ENCODE assay signal across 1 cellular context in the genomic region with DNA sequence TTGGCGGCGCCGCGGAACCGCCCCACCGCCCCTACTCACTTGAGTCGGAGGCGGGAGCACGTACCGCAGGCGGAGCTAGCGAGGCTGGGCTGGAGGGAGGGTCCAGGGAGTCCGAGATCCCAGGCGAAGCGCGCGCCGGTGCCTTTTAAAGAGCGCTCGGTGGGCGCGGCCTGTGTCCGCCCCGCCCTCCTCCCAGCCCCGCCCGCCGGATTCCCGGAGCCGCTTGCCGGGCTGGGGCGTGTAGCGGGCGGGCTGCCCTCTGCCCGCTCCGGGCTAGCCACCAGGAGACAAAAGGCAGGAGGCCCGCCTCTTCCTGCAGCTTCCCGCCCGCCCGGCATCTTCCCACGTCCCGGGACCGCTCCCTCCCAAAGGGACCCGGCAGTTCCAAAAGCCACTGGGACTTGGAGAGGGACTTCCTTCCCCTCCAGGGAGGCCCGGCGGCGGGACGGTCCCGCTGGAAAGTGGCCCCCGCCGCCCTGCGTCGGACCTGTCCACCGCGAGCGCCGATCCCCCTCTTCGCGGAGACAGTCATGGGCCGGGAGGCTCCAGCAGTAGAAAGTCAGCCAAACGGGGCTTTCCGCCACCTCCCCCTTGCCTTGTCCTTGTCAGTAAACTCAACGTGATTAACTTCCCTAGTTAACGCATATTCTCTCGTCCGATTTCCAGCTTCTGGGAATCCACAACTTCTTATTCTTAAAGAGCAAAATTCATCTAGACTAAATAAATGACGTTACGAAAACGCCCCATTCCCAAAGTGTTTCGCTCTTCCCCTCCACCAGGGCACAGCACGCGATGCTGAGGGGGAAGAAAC.
TF ChIP-seq lines count a peak whose summit lies in the region.

Gene CSRP2 (minus strand): TSS at position 121 of the 811 bp plus-strand sequence. CDS start 12,759 bp downstream, outside the sequence.

TF ChIP-seq in HepG2, 621 proteins besides CTCF, POLR2A, EP300 and RAD21 (continued from another document and continues in another):
- no peak for TF ChIP-seq ZBTB40 (IDR thresholded peaks at IDR 0.05)
- no peak for TF ChIP-seq ZBTB40 (CRISPR knock-in tag; IDR thresholded peaks at IDR 0.05)
- no peak for TF ChIP-seq SMAD3 (CRISPR knock-in tag; IDR thresholded peaks at IDR 0.05)
- no peak for TF ChIP-seq ZNF235 (CRISPR knock-in tag; IDR thresholded peaks at IDR 0.05; ENCODE audit: borderline replicate concordance)
- TF ChIP-seq RARG (CRISPR knock-in tag; IDR thresholded peaks at IDR 0.05; ENCODE audit: low read depth): no peak
- no peak for TF ChIP-seq SKI (IDR thresholded peaks at IDR 0.05; ENCODE audit: partially characterized antibody)
- TF ChIP-seq NCOA5 (CRISPR knock-in tag; IDR thresholded peaks at IDR 0.05): no peak
- no peak; a peak in 1 of 4 replicates for TF ChIP-seq KLF16 (CRISPR knock-in tag; IDR thresholded peaks at IDR 0.05)
- no peak for TF ChIP-seq ZSCAN30 (CRISPR knock-in tag; IDR thresholded peaks at IDR 0.05)
- TF ChIP-seq ZBTB42 (CRISPR knock-in tag; IDR thresholded peaks at IDR 0.05): no peak
- TF ChIP-seq ARNTL (CRISPR knock-in tag; IDR thresholded peaks at IDR 0.05): 0 out of 2 replicates have a peak, but pooled peaks have one; percentile 12
- no peak for TF ChIP-seq ZNF530 (CRISPR knock-in tag; IDR thresholded peaks at IDR 0.05; ENCODE audit: low read depth)
- TF ChIP-seq ZSCAN22 (CRISPR knock-in tag; IDR thresholded peaks at IDR 0.05): no peak
- TF ChIP-seq PBX2 (CRISPR knock-in tag; IDR thresholded peaks at IDR 0.05): no peak
- TF ChIP-seq ZKSCAN5 (CRISPR knock-in tag; IDR thresholded peaks at IDR 0.05): no peak
- no peak for TF ChIP-seq SSRP1 (CRISPR knock-in tag; IDR thresholded peaks at IDR 0.05)
- TF ChIP-seq, protein P1, sequence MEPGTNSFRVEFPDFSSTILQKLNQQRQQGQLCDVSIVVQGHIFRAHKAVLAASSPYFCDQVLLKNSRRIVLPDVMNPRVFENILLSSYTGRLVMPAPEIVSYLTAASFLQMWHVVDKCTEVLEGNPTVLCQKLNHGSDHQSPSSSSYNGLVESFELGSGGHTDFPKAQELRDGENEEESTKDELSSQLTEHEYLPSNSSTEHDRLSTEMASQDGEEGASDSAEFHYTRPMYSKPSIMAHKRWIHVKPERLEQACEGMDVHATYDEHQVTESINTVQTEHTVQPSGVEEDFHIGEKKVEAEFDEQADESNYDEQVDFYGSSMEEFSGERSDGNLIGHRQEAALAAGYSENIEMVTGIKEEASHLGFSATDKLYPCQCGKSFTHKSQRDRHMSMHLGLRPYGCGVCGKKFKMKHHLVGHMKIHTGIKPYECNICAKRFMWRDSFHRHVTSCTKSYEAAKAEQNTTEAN (CRISPR knock-in tag; conservative IDR thresholded peaks at IDR 0.05): no peak
- TF ChIP-seq SIN3B (IDR thresholded peaks at IDR 0.05; ENCODE audit: low read length): no peak
- no peak for TF ChIP-seq ZC3H13 (CRISPR knock-in tag; IDR thresholded peaks at IDR 0.05)
- peak; percentile 38; the same call in 1 of the 2 replicates for TF ChIP-seq ATF7-NPFF (CRISPR knock-in tag; IDR thresholded peaks at IDR 0.05; ENCODE audit: low read depth)
- TF ChIP-seq KLF15 (CRISPR knock-in tag; IDR thresholded peaks at IDR 0.05; ENCODE audit: borderline replicate concordance): no peak
- no peak for TF ChIP-seq ZNF143 (CRISPR knock-in tag; IDR thresholded peaks at IDR 0.05)
- TF ChIP-seq NFIC (IDR thresholded peaks at IDR 0.05; ENCODE audit: low read length): no peak
- TF ChIP-seq THRA (CRISPR knock-in tag; IDR thresholded peaks at IDR 0.05; ENCODE audit: borderline replicate concordance): no peak
- no peak for TF ChIP-seq ZSCAN9 (CRISPR knock-in tag; IDR thresholded peaks at IDR 0.05; ENCODE audit: borderline replicate concordance)
- TF ChIP-seq NFE2L1 (CRISPR knock-in tag; IDR thresholded peaks at IDR 0.05; ENCODE audit: borderline replicate concordance): no peak
- TF ChIP-seq ZNF441 (CRISPR knock-in tag; IDR thresholded peaks at IDR 0.05; ENCODE audit: borderline replicate concordance): 0 out of 2 replicates have a peak, but pooled peaks have one; percentile 10
- no peak for TF ChIP-seq POLR2AphosphoS2 (IDR thresholded peaks at IDR 0.05; ENCODE audit: low read depth, low read length)
- no peak for TF ChIP-seq USF2 (IDR thresholded peaks at IDR 0.05; ENCODE audit: low read depth, low read length)
- TF ChIP-seq USF2 (CRISPR knock-in tag; IDR thresholded peaks at IDR 0.05; ENCODE audit: borderline replicate concordance): no peak
- TF ChIP-seq ZNF543 (CRISPR knock-in tag; IDR thresholded peaks at IDR 0.05): peak; percentile 47; the same call in 1 of the 2 replicates
- TF ChIP-seq CCAR2 (optimal IDR thresholded peaks at IDR 0.05; ENCODE audit: low read depth, low read length): no peak
- TF ChIP-seq KDM1A (CRISPR knock-in tag; IDR thresholded peaks at IDR 0.05): no peak
- TF ChIP-seq PRDM4 (CRISPR knock-in tag; IDR thresholded peaks at IDR 0.05; ENCODE audit: borderline replicate concordance): no peak
- TF ChIP-seq, protein P2, sequence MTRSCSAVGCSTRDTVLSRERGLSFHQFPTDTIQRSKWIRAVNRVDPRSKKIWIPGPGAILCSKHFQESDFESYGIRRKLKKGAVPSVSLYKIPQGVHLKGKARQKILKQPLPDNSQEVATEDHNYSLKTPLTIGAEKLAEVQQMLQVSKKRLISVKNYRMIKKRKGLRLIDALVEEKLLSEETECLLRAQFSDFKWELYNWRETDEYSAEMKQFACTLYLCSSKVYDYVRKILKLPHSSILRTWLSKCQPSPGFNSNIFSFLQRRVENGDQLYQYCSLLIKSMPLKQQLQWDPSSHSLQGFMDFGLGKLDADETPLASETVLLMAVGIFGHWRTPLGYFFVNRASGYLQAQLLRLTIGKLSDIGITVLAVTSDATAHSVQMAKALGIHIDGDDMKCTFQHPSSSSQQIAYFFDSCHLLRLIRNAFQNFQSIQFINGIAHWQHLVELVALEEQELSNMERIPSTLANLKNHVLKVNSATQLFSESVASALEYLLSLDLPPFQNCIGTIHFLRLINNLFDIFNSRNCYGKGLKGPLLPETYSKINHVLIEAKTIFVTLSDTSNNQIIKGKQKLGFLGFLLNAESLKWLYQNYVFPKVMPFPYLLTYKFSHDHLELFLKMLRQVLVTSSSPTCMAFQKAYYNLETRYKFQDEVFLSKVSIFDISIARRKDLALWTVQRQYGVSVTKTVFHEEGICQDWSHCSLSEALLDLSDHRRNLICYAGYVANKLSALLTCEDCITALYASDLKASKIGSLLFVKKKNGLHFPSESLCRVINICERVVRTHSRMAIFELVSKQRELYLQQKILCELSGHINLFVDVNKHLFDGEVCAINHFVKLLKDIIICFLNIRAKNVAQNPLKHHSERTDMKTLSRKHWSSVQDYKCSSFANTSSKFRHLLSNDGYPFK (CRISPR knock-in tag; IDR thresholded peaks at IDR 0.05; ENCODE audit: borderline replicate concordance): no peak
- no peak for TF ChIP-seq RFX3 (CRISPR knock-in tag; IDR thresholded peaks at IDR 0.05)
- no peak for TF ChIP-seq DPF2 (CRISPR knock-in tag; IDR thresholded peaks at IDR 0.05; ENCODE audit: borderline replicate concordance, low read depth)
- no peak for TF ChIP-seq TCF7L2 (IDR thresholded peaks at IDR 0.05; ENCODE audit: low read depth, low read length)
